Comparison of ENCODE assay signal across 26 cellular contexts in the genomic region with DNA sequence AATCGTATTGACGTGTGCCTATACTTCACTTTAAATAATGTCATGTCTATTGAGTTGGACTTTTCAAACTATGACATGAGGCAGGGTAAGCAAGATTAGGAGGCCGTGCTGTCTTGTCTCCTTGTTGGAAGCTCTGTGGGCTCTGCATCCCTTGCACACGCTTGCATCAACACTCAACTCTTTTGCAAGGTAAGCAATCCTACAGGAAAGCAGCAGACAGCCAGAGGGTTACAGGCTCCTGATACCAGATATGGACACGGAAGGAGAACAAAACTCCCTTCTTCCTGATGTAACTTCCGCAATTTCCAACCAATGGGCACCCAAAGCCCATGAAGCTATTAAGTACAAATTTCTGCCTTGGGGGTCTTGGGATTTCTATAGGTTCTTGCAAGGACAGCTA.
"Had no signal": no experiment of that assay in that cellular context is flagged by ENCODE, and none has a peak within 500 bp of the region (broad histone marks: within the 10 kb centered on the region; RNA-seq: fewer than 3 reads in every experiment).

No MANE protein-coding gene starts in this region.

- H3K27ac ChIP-seq: dorsolateral prefrontal cortex, left ventricle myocardium inferior, lower lobe of right lung, neutrophil, psoas muscle, spleen, testis, tibial nerve, upper lobe of right lung, vagina had no signal

- DNase-seq: cortex of kidney; dorsolateral prefrontal cortex; effector CD8-positive, alpha-beta T cell; immature natural killer cell; kidney; left cardiac atrium; left ventricle myocardium inferior; lower lobe of right lung; midbrain; psoas muscle; retina; spleen; stimulated activated CD4-positive, alpha-beta T cell treated with anti-CD3 and anti-CD28 coated beads, Interleukin-15, amount 100 ng/mL, for 24 hours; stimulated activated CD4-positive, alpha-beta T cell treated with anti-CD3 and anti-CD28 coated beads, Interleukin-1b, Interleukin-23, amount 100 ng/mL, for 48 hours; stimulated activated CD4-positive, alpha-beta T cell treated with anti-CD3 and anti-CD28 coated beads, Interleukin-4, amount 100 ng/mL, for 24 hours; stimulated activated naive CD8-positive, alpha-beta T cell treated with anti-CD3 and anti-CD28 coated beads, Interleukin-15, amount 100 ng/mL, for 72 hours; testis; upper lobe of right lung had no signal

- H3K9me3 ChIP-seq: left ventricle myocardium inferior, lower lobe of right lung, psoas muscle, spleen, testis, tibial nerve, upper lobe of right lung, vagina had no signal

- H3K4me1 ChIP-seq: lower lobe of right lung, psoas muscle, spleen, testis, tibial nerve, upper lobe of right lung, vagina had no signal

- H3K36me3 ChIP-seq: left ventricle myocardium inferior, lower lobe of right lung, neutrophil, spleen, tibial nerve, upper lobe of right lung, vagina had no signal

- H3K9me3 Mint-ChIP-seq: memory B cell; stimulated activated naive CD8-positive, alpha-beta T cell treated with anti-CD3 and anti-CD28 coated beads, Interleukin-15, amount 100 ng/mL, for 72 hours had no signal

- H3K36me3 Mint-ChIP-seq: immature natural killer cell; memory B cell; natural killer cell treated with Interleukin-12 subunit alpha and Interleukin-12 subunit beta and Interleukin-15 and Interleukin-18, amount 100 ng/mL, for 72 hours; stimulated activated memory B cell treated with anti-CD40 and anti-IgM and Interleukin-4, amounts not matched to agents 10 μg/mL and 1 μg/mL and 100 μg/mL, for 72 hours had no signal

- ATAC-seq: esophagus mucosa; left cardiac atrium; lower lobe of right lung; natural killer cell treated with Interleukin-12 subunit alpha and Interleukin-12 subunit beta and Interleukin-15 and Interleukin-18, amount 100 ng/mL, for 72 hours; psoas muscle; sciatic nerve; stimulated activated memory B cell treated with anti-CD40 and anti-IgM and Interleukin-4, amounts not matched to agents 10 μg/mL and 1 μg/mL and 100 μg/mL, for 72 hours; stimulated activated naive CD8-positive, alpha-beta T cell treated with anti-CD3 and anti-CD28 coated beads, Interleukin-15, amount 100 ng/mL, for 72 hours; upper lobe of right lung had no signal

- H3K27me3 ChIP-seq: dorsolateral prefrontal cortex, neutrophil, spleen, testis, tibial nerve, upper lobe of right lung, vagina had no signal

- H3K27ac Mint-ChIP-seq: immature natural killer cell; memory B cell; natural killer cell treated with Interleukin-12 subunit alpha and Interleukin-12 subunit beta and Interleukin-15 and Interleukin-18, amount 100 ng/mL, for 72 hours; stimulated activated memory B cell treated with anti-CD40 and anti-IgM and Interleukin-4, amounts not matched to agents 10 μg/mL and 1 μg/mL and 100 μg/mL, for 72 hours; stimulated activated naive CD8-positive, alpha-beta T cell treated with anti-CD3 and anti-CD28 coated beads, Interleukin-15, amount 100 ng/mL, for 72 hours had no signal

- H3K4me3 ChIP-seq: dorsolateral prefrontal cortex, left ventricle myocardium inferior, lower lobe of right lung, psoas muscle, spleen, testis, tibial nerve, upper lobe of right lung, vagina had no signal
